ENCODE assay signal across 23 cellular contexts in the genomic region with DNA sequence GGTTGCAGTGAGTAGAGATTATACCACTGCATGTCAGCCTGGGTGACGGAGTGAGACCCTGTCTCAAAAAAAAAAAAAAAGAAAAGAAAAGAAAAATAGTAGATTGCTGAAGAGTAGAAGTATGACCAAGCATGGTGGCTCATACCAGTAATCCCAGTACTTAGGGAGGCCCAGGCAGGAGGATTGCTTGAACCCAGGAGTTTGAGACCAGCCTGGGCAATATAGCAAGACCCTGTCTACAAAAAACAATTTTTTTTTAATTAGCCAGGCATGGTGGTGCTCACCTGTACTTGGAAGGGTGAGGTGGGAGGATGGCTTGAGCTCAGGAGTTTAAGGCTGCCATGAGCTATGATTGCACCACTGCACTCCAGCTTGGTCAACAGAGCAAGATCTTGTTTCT. TPM values are rescaled to one million over a fixed set of nuclear protein-coding genes. Genes with fewer than 3 reads are reported as not detected.
DNase-seq lines count a peak whose midpoint lies in the region; ATAC-seq, FAIRE-seq and TF ChIP-seq lines count a peak whose summit lies in the region.
"Had no signal": no experiment of that assay in that cellular context is flagged by ENCODE, and none has a peak within 500 bp of the region (broad histone marks: within the 10 kb centered on the region; RNA-seq: fewer than 3 reads in every experiment).

No MANE protein-coding gene starts in this region.

- TF ChIP-seq CTCF in A549 (IDR thresholded peaks at IDR 0.05) (no peak), HFF-Myc (IDR thresholded peaks at IDR 0.05; ENCODE audit: low read depth, low read length, missing control alignments) (no peak), WTC11 (IDR thresholded peaks at IDR 0.05) (no peak), neural cell (IDR thresholded peaks at IDR 0.05; ENCODE audit: poor library complexity, severe bottlenecking) (no peak)

- no peak overlapping the region for H3K4me3 Mint-ChIP-seq in WTC11
- H3K4me3 Mint-ChIP-seq: dendritic cell treated with granulocyte-macrophage colony-stimulating factor and Interleukin-4, amounts not matched to agents 40 ng/mL and 50 ng/mL, for 4 days had no signal

- no peak overlapping the region for H3K4me3 ChIP-seq in A549
- peak overlapping the region; percentile 84 for H3K4me3 ChIP-seq in HFF-Myc (replicated peaks; ENCODE audit: low read depth, low read length)
- peak overlapping the region; percentile 70 for H3K4me3 ChIP-seq in neural cell (ENCODE audit: low read length)

- H3K9me3 Mint-ChIP-seq in WTC11: peaks cover 1% of the 10 kb centered on the region
- H3K9me3 Mint-ChIP-seq: dendritic cell treated with granulocyte-macrophage colony-stimulating factor and Interleukin-4, amounts not matched to agents 40 ng/mL and 50 ng/mL, for 4 days had no signal

- H2AFZ ChIP-seq in neural cell (ENCODE audit: low read depth, low read length): no peak overlapping the region

- no peaks in the 10 kb centered on the region for H3K9me2 ChIP-seq in neural cell (ENCODE audit: insufficient read depth, low read length)

- H3K4me2 ChIP-seq in A549 (peak overlapping the region; percentile 98), neural cell (ENCODE audit: low read length) (no peak overlapping the region)

- H3K27ac Mint-ChIP-seq in WTC11: no peak overlapping the region
- H3K27ac Mint-ChIP-seq: dendritic cell treated with granulocyte-macrophage colony-stimulating factor and Interleukin-4, amounts not matched to agents 40 ng/mL and 50 ng/mL, for 4 days had no signal

- POLR2A ChIA-PET in A549 (lab: Yijun Ruan, JAX) (interaction anchor here (0.6 to 1.1 kb wide), 2 partner anchors 12 to 13 kb away, joined by 3 to 6 read pairs; a partner anchor contains a TSS), WTC11 (lab: Charles Lee) (interaction anchor here (0.6 to 1.4 kb wide), 2 partner anchors 20 to 55 kb away, joined by 4 to 6 read pairs; a partner anchor contains a TSS)

- DNase-seq in A549 (ENCODE audit: low read depth in 1 of 2, low spot score in 1 of 2) (no peak), HFF-Myc (ENCODE audit: extremely low read depth, low read depth) (no peak), WTC11 (ENCODE audit: low spot score) (no peak), cortex of kidney (lab: John Stamatoyannopoulos, UW) (no peak), activated gamma-delta T cell (lab: John Stamatoyannopoulos, UW) (no peak), H4 (ENCODE audit: low spot score) (no peak)
- DNase-seq: activated CD4-positive, alpha-beta T cell treated with anti-CD3 and anti-CD28 coated beads for 36 hours; activated CD8-positive, alpha-beta memory T cell treated with anti-CD3 and anti-CD28 coated beads for 24 hours; activated naive CD4-positive, alpha-beta T cell treated with anti-CD3 and anti-CD28 coated beads, Interleukin-2, amount 10 ng/mL, durations not matched to agents 7 days and 5 days; activated T-cell treated with anti-CD3 and anti-CD28 coated beads, Interleukin-2, amount 50 U/mL, for 1 hour; caudate nucleus; NCI-H1694 treated with DMSO at 0.1 percent for 48 hours; NCI-H2171; NCI-H524; NK-92 treated with Interleukin-12 subunit alpha and Interleukin-12 subunit beta, amount 100 ng/mL, for 24 hours; T-helper 1 cell had no signal

- no peaks in the 10 kb centered on the region for H4K20me1 ChIP-seq in neural cell (ENCODE audit: insufficient read depth)

- no peak for TF ChIP-seq RAD21 in A549 (conservative IDR thresholded peaks at IDR 0.05 in 1 of 2, IDR thresholded peaks at IDR 0.05 in 1 of 2)
- no peak for TF ChIP-seq RAD21 in neural cell (conservative IDR thresholded peaks at IDR 0.05)

- no peak for ATAC-seq in A549
- ATAC-seq in WTC11: no peak
- no peak for ATAC-seq in GM19463 (IDR thresholded peaks at IDR 0.05; ENCODE audit: unreplicated experiment)
- ATAC-seq: activated CD4-positive, alpha-beta T cell treated with anti-CD3 and anti-CD28 coated beads for 36 hours had no signal

- no peaks in the 10 kb centered on the region for H3K27me3 ChIP-seq in neural cell (ENCODE audit: insufficient read depth, low read depth, low read length)
- H3K27me3 ChIP-seq: neutrophil, SJSA1 had no signal

- peaks cover 42% of the 10 kb centered on the region; the same call in 2 of the 3 replicates for H3K4me1 ChIP-seq in A549

- CTCF ChIA-PET in A549 (lab: Yijun Ruan, JAX): interaction anchor here (0.7 to 1.8 kb wide), 3 partner anchors 20 to 141 kb away, joined by 3 to 5 read pairs (median 3); no protein-coding TSS in a partner anchor
- CTCF ChIA-PET in WTC11 (lab: Charles Lee): interaction anchor here (0.6 kb wide), 3 partner anchors 10 to 153 kb away, joined by 3 to 4 read pairs (median 4); no protein-coding TSS in a partner anchor

- FAIRE-seq in A549 (lab: Jason Lieb, UNC): no peak

- H3F3A ChIP-seq in neural cell (ENCODE audit: insufficient read depth, low read length, poor library complexity, severe bottlenecking): peaks cover 3% of the 10 kb centered on the region

- H3K9ac ChIP-seq in neural cell (ENCODE audit: low read length): no peak overlapping the region

- H3K9me3 ChIP-seq in A549: no peaks in the 10 kb centered on the region
- H3K9me3 ChIP-seq in neural cell (ENCODE audit: low read length): no peaks in the 10 kb centered on the region
- H3K9me3 ChIP-seq: neutrophil, prostate gland, SJSA1 had no signal

- H3K36me3 ChIP-seq in neural cell (ENCODE audit: insufficient read depth, low read length): no peaks in the 10 kb centered on the region
- H3K36me3 ChIP-seq: prostate gland had no signal

- H3K4me1 Mint-ChIP-seq in WTC11: peaks cover 32% of the 10 kb centered on the region

- TF ChIP-seq POLR2A in A549 (IDR thresholded peaks at IDR 0.05; ENCODE audit: low read length): no peak

- TF ChIP-seq EP300 in A549 (IDR thresholded peaks at IDR 0.05): no peak
- TF ChIP-seq EP300 in neural cell (conservative IDR thresholded peaks at IDR 0.05; ENCODE audit: poor library complexity, severe bottlenecking): no peak

- H3K79me2 ChIP-seq in neural cell (replicated peaks; ENCODE audit: insufficient read depth, low read length): peaks cover 69% of the 10 kb centered on the region

- H3K36me3 Mint-ChIP-seq in WTC11: peaks cover 21% of the 10 kb centered on the region

- 100% methylated on average over 1 of the region's 1 CpG for WGBS in A549 (ENCODE audit: missing lambda C conversion rate)

- no peaks in the 10 kb centered on the region for H3K27me3 Mint-ChIP-seq in WTC11 (ENCODE audit: low read depth)
- H3K27me3 Mint-ChIP-seq: activated CD4-positive, alpha-beta T cell treated with anti-CD3 and anti-CD28 coated beads for 36 hours; activated naive CD4-positive, alpha-beta T cell treated with anti-CD3 and anti-CD28 coated beads, Interleukin-2, amount 10 ng/mL, durations not matched to agents 7 days and 5 days; dendritic cell treated with granulocyte-macrophage colony-stimulating factor and Interleukin-4, amounts not matched to agents 40 ng/mL and 50 ng/mL, for 4 days had no signal

- H3K27ac ChIP-seq in A549 (no peak overlapping the region), neural cell (ENCODE audit: low read length) (no peak overlapping the region)
- H3K27ac ChIP-seq: C4-2B, SJSA1 had no signal

TF ChIP-seq in A549, 52 proteins besides CTCF, POLR2A, EP300 and RAD21 (continues in another document):
- no peak for TF ChIP-seq HOXA7 (CRISPR knock-in tag; IDR thresholded peaks at IDR 0.05)
- no peak for TF ChIP-seq CBX2 (IDR thresholded peaks at IDR 0.05; ENCODE audit: borderline replicate concordance, low read depth)

TF ChIP-seq in WTC11, 78 proteins besides CTCF, POLR2A, EP300 and RAD21 (continues in another document):
- TF ChIP-seq ZNF121 (CRISPR knock-in tag; IDR thresholded peaks at IDR 0.05) (peak; percentile 59; the same call in 1 of the 2 replicates), ELF4 (CRISPR knock-in tag; IDR thresholded peaks at IDR 0.05; ENCODE audit: low read depth) (no peak)

TF ChIP-seq in neural cell, 6 proteins besides CTCF, POLR2A, EP300 and RAD21 (continues in another document):
- no peak for TF ChIP-seq POLR2AphosphoS5 (IDR thresholded peaks at IDR 0.05)
- TF ChIP-seq TAF1 (IDR thresholded peaks at IDR 0.05; ENCODE audit: low read depth): no peak

RNA-seq across cellular contexts. Expression of a gene that starts 2.5 kb away (rescaled TPM):
- 37.0 and 49.3 TPM in 2 replicates for polyA plus RNA-seq in A549 (2011; rRNA removed)
- 4.6 and 5.2 TPM in 2 replicates for polyA plus RNA-seq in A549 (2012; cell fraction: cytosol; rRNA removed)
- polyA plus RNA-seq in A549 (2012; cell fraction: nucleus; rRNA removed): 14.5 and 21.9 TPM in 2 replicates
- polyA plus RNA-seq in A549 (2017; fragmentation: RNase III; extraction: RNeasy Plus Mini Kit Qiagen cat#74134 plus additional on column Dnase treatment): 16.2 to 17.8 TPM (median 17.7 TPM) in 3 replicates
- polyA minus RNA-seq in A549 (2011; rRNA and poly(A)+ RNA removed): 13.6 and 14.7 TPM in 2 replicates
- total RNA-seq in WTC11 (2021): 76.4 to 89.3 TPM (median 82.3 TPM) in 3 replicates
- 227 and 242 TPM in 2 replicates for polyA plus RNA-seq in neural cell
- polyA minus RNA-seq in neural cell: 347 and 399 TPM in 2 replicates
- 3.8 and 6.2 TPM in 2 replicates for total RNA-seq in H4 (2014; rRNA removed; shearing (Covaris generic))

RNA-seq across cellular contexts. Expression of a gene that starts 12.3 kb away (rescaled TPM):
- polyA plus RNA-seq in A549 (2011; rRNA removed) (30.9 and 33.8 TPM in 2 replicates), A549 (2017; fragmentation: RNase III; extraction: RNeasy Plus Mini Kit Qiagen cat#74134 plus additional on column Dnase treatment) (21.8 to 27.6 TPM (median 24.0 TPM) in 3 replicates), neural cell (72.2 and 72.9 TPM in 2 replicates)
- 16.8 and 17.0 TPM in 2 replicates for polyA plus RNA-seq in A549 (2012; cell fraction: cytosol; rRNA removed)
- polyA plus RNA-seq in A549 (2012; cell fraction: nucleus; rRNA removed): 5.3 and 7.1 TPM in 2 replicates
- polyA minus RNA-seq in A549 (2011; rRNA and poly(A)+ RNA removed): 7.1 and 8.5 TPM in 2 replicates
- 52.9 to 65.0 TPM (median 62.6 TPM) in 3 replicates for total RNA-seq in WTC11 (2021)
- polyA minus RNA-seq in neural cell: 32.8 and 33.1 TPM in 2 replicates
- total RNA-seq in H4 (2014; rRNA removed; shearing (Covaris generic)): 32.2 and 41.9 TPM in 2 replicates

RNA-seq across cellular contexts. Expression of a gene that starts 21.2 kb away (rescaled TPM):
- polyA plus RNA-seq in A549 (2011; rRNA removed): 36.2 and 41.5 TPM in 2 replicates
- polyA plus RNA-seq in A549 (2012; cell fraction: cytosol; rRNA removed): 15.2 and 22.0 TPM in 2 replicates
- 11.4 and 22.1 TPM in 2 replicates for polyA plus RNA-seq in A549 (2012; cell fraction: nucleus; rRNA removed)
- 29.8 to 32.9 TPM (median 31.0 TPM) in 3 replicates for polyA plus RNA-seq in A549 (2017; fragmentation: RNase III; extraction: RNeasy Plus Mini Kit Qiagen cat#74134 plus additional on column Dnase treatment)
- 20.1 and 21.2 TPM in 2 replicates for polyA minus RNA-seq in A549 (2011; rRNA and poly(A)+ RNA removed)
- total RNA-seq in WTC11 (2021): 35.2 to 37.0 TPM (median 37.0 TPM) in 3 replicates
- polyA plus RNA-seq in neural cell: 82.4 and 93.6 TPM in 2 replicates
- 77.2 and 78.9 TPM in 2 replicates for polyA minus RNA-seq in neural cell
- total RNA-seq in H4 (2014; rRNA removed; shearing (Covaris generic)): 42.4 and 48.1 TPM in 2 replicates

RNA-seq across cellular contexts. Expression of a gene that starts 50.5 kb away (rescaled TPM):
- polyA plus RNA-seq in A549 (2011; rRNA removed): 2.5 and 3.0 TPM in 2 replicates
- polyA plus RNA-seq in A549 (2012; cell fraction: cytosol; rRNA removed): 3.8 and 5.1 TPM in 2 replicates
- 9.6 and 12.8 TPM in 2 replicates for polyA plus RNA-seq in A549 (2012; cell fraction: nucleus; rRNA removed)
- polyA plus RNA-seq in A549 (2017; fragmentation: RNase III; extraction: RNeasy Plus Mini Kit Qiagen cat#74134 plus additional on column Dnase treatment): 5.2 to 7.1 TPM (median 6.8 TPM) in 3 replicates
- 6.3 and 8.0 TPM in 2 replicates for polyA minus RNA-seq in A549 (2011; rRNA and poly(A)+ RNA removed)
- total RNA-seq in WTC11 (2021): 5.2 to 5.9 TPM (median 5.6 TPM) in 3 replicates
- 4.8 and 5.1 TPM in 2 replicates for polyA plus RNA-seq in neural cell
- polyA minus RNA-seq in neural cell: 6.6 and 9.5 TPM in 2 replicates
- total RNA-seq in H4 (2014; rRNA removed; shearing (Covaris generic)): 1.9 and 3.8 TPM in 2 replicates

Comparison
In these comparisons a context has a peak if more than half of its experiments do, and no peak if none do; other contexts are left out.
1. RNA of a gene that starts 2.5 kb away (total RNA-seq): 76.4 to 89.3 TPM in WTC11; 3.8 to 6.2 TPM in H4; every median in the first group is over 10 times any median in the second.